ENCODE assay signal across 20 cellular contexts in genomic region chr13:95033890-95034289, GRCh38.
DNase-seq lines count a peak whose midpoint lies in the region; ATAC-seq and TF ChIP-seq lines count a peak whose summit lies in the region.
"Had no signal": no experiment of that assay in that cellular context is flagged by ENCODE, and none has a peak within 500 bp of the region (broad histone marks: within the 10 kb centered on the region; RNA-seq: fewer than 3 reads in every experiment).

No MANE protein-coding gene starts in this region.

- no peaks in the 10 kb centered on the region for H3K9me3 ChIP-seq in osteoblast (ENCODE audit: low read depth, low read length)
- H3K9me3 ChIP-seq: colonic mucosa, right atrium auricular region, SK-N-SH had no signal

- H3K4me1 Mint-ChIP-seq in activated CD8-positive, alpha-beta memory T cell treated with anti-CD3 and anti-CD28 coated beads, Interleukin-2, amount 10 ng/mL, durations not matched to agents 7 days and 5 days = peaks cover 4% of the 10 kb centered on the region
- H3K4me1 Mint-ChIP-seq: activated B cell treated with CpG ODN at 0.5 μM for 24 hours had no signal

- ATAC-seq in GM18867 (IDR thresholded peaks at IDR 0.05; ENCODE audit: unreplicated experiment) (peak; percentile 82), GM21529 (IDR thresholded peaks at IDR 0.05; ENCODE audit: unreplicated experiment) (peak; percentile 76), HG03095 (IDR thresholded peaks at IDR 0.05; ENCODE audit: unreplicated experiment) (peak; percentile 76), HG03175 (IDR thresholded peaks at IDR 0.05; ENCODE audit: unreplicated experiment) (no peak)
- ATAC-seq in activated CD8-positive, alpha-beta memory T cell treated with anti-CD3 and anti-CD28 coated beads, Interleukin-2, amount 10 ng/mL, durations not matched to agents 7 days and 5 days = no peak
- ATAC-seq: esophagus mucosa; natural killer cell treated with Interleukin-12 subunit alpha and Interleukin-12 subunit beta and Interleukin-15 and Interleukin-18, amount 100 ng/mL, for 72 hours had no signal

- H3K79me2 ChIP-seq in osteoblast (ENCODE audit: insufficient read depth, low read length) = no peaks in the 10 kb centered on the region

- H3K27ac ChIP-seq in osteoblast (ENCODE audit: low read depth, low read length) = no peak overlapping the region
- H3K27ac ChIP-seq: colonic mucosa, right atrium auricular region had no signal

- H3K27me3 Mint-ChIP-seq in activated CD8-positive, alpha-beta memory T cell treated with anti-CD3 and anti-CD28 coated beads, Interleukin-2, amount 10 ng/mL, durations not matched to agents 7 days and 5 days = no peaks in the 10 kb centered on the region
- H3K27me3 Mint-ChIP-seq: activated B cell treated with CpG ODN at 0.5 μM for 24 hours; natural killer cell treated with Interleukin-12 subunit alpha and Interleukin-12 subunit beta and Interleukin-15 and Interleukin-18, amount 100 ng/mL, for 72 hours had no signal

- H3K36me3 Mint-ChIP-seq in activated CD8-positive, alpha-beta memory T cell treated with anti-CD3 and anti-CD28 coated beads, Interleukin-2, amount 10 ng/mL, durations not matched to agents 7 days and 5 days = peaks cover 2% of the 10 kb centered on the region

- DNase-seq in GM10248 (ENCODE audit: extremely low spot score) (peak; percentile 48), HuH-7 (ENCODE audit: low spot score) (no peak), osteoblast (ENCODE audit: insufficient read length, low spot score, missing footprints) (no peak)
- DNase-seq in activated CD8-positive, alpha-beta memory T cell treated with anti-CD3 and anti-CD28 coated beads, Interleukin-2, amount 10 ng/mL, durations not matched to agents 7 days and 5 days = no peak
- DNase-seq: activated B cell treated with CpG ODN at 0.5 μM for 24 hours; amniotic stem cell; colonic mucosa; hippocampal formation; NCI-H1092 treated with DMSO at 0.1 percent for 48 hours; NCI-H226; SK-N-SH; stimulated activated CD4-positive, alpha-beta T cell treated with anti-CD3 and anti-CD28 coated beads, Interleukin-2, amount 100 ng/mL, for 24 hours; trophoblast cell had no signal

- no peak overlapping the region for H3K27ac Mint-ChIP-seq in activated CD8-positive, alpha-beta memory T cell treated with anti-CD3 and anti-CD28 coated beads, Interleukin-2, amount 10 ng/mL, durations not matched to agents 7 days and 5 days
- H3K27ac Mint-ChIP-seq: activated B cell treated with CpG ODN at 0.5 μM for 24 hours; natural killer cell treated with Interleukin-12 subunit alpha and Interleukin-12 subunit beta and Interleukin-15 and Interleukin-18, amount 100 ng/mL, for 72 hours had no signal

- POLR2A ChIA-PET in GM10248 (lab: Yijun Ruan, JAX) = no interaction called here

- no peak for TF ChIP-seq CTCF in GM10248 (IDR thresholded peaks at IDR 0.05; ENCODE audit: control extremely low read depth, extremely low read depth, low read depth, missing control alignments)
- TF ChIP-seq CTCF in osteoblast (IDR thresholded peaks at IDR 0.05; ENCODE audit: extremely low read depth, low read depth, low read length) = no peak

- no peak overlapping the region for H3K4me3 Mint-ChIP-seq in activated CD8-positive, alpha-beta memory T cell treated with anti-CD3 and anti-CD28 coated beads, Interleukin-2, amount 10 ng/mL, durations not matched to agents 7 days and 5 days
- H3K4me3 Mint-ChIP-seq: activated B cell treated with CpG ODN at 0.5 μM for 24 hours; natural killer cell treated with Interleukin-12 subunit alpha and Interleukin-12 subunit beta and Interleukin-15 and Interleukin-18, amount 100 ng/mL, for 72 hours had no signal

- CTCF ChIA-PET in GM10248 (lab: Yijun Ruan, JAX) = no interaction called here
- CTCF ChIA-PET in activated CD8-positive, alpha-beta memory T cell treated with anti-CD3 and anti-CD28 coated beads, Interleukin-2, amount 10 ng/mL, durations not matched to agents 7 days and 5 days (lab: Charles Lee) = no interaction called here

- H3K27me3 ChIP-seq in osteoblast (ENCODE audit: insufficient read depth, low read length) = no peaks in the 10 kb centered on the region
- H3K27me3 ChIP-seq: colonic mucosa, right atrium auricular region had no signal

- no peak overlapping the region for H3K4me3 ChIP-seq in osteoblast (ENCODE audit: insufficient read depth, low read length)
- H3K4me3 ChIP-seq: colonic mucosa, right atrium auricular region had no signal

- H3K9me3 Mint-ChIP-seq in activated CD8-positive, alpha-beta memory T cell treated with anti-CD3 and anti-CD28 coated beads, Interleukin-2, amount 10 ng/mL, durations not matched to agents 7 days and 5 days (ENCODE audit: low read depth) = no peaks in the 10 kb centered on the region
- H3K9me3 Mint-ChIP-seq: activated B cell treated with CpG ODN at 0.5 μM for 24 hours; natural killer cell treated with Interleukin-12 subunit alpha and Interleukin-12 subunit beta and Interleukin-15 and Interleukin-18, amount 100 ng/mL, for 72 hours had no signal

- H3K4me2 ChIP-seq in osteoblast (ENCODE audit: insufficient read depth, low read length) = no peak overlapping the region
- H3K4me2 ChIP-seq: SK-N-SH had no signal

- H2AFZ ChIP-seq in osteoblast (ENCODE audit: low read length) = no peak overlapping the region

- no peaks in the 10 kb centered on the region for H3K36me3 ChIP-seq in osteoblast (ENCODE audit: insufficient read depth, low read length)
- H3K36me3 ChIP-seq: colonic mucosa, right atrium auricular region had no signal

- H3K4me1 ChIP-seq in osteoblast (ENCODE audit: insufficient read depth, low read length) = no peaks in the 10 kb centered on the region
- H3K4me1 ChIP-seq: colonic mucosa, right atrium auricular region had no signal

- H4K20me1 ChIP-seq in osteoblast (ENCODE audit: insufficient read depth, low read length) = no peaks in the 10 kb centered on the region

Comparison
In these comparisons a context has a peak if more than half of its experiments do, and no peak if none do; other contexts are left out.
1. ATAC-seq: peak in GM18867 (single experiment), GM21529 (single experiment) and HG03095 (single experiment); none in HG03175 (single experiment) and activated CD8-positive, alpha-beta memory T cell treated with anti-CD3 and anti-CD28 coated beads, Interleukin-2, amount 10 ng/mL, durations not matched to agents 7 days and 5 days (single experiment).